Comparison of ENCODE assay signal across 8 cellular contexts in the genomic region with DNA sequence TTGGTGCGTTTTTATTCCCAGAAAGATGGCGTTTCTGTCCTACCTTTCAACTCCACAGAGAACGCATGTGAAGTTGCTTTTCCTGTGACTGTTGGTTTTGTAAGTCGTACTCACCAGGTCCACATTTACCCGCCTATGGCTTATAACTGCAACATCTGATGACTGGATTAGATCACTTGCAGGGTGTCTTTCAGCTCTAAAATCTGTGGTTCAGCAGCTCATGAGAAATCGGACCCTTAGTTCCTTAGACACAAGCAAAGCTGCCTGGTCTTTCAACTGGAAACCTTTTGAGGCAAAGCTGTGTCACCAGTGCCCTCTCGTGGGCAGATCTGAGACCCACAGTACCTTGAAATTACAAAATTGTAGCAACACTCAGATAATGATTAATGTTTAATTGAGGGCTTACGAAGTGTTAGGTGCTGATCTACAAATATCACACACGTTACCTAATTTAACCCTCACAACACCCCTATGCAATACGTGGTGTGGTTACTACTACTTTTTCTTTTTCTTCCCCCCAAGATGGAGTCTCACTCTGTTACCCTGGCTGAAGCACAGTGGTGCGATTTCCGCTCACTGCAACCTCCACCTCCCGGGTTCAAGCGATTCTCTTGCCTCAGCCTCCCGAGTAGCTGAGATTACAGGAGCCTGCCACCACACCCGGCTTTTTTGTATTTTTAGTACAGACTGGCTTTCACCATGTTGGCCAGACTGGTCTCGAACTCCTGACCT.
DNase-seq lines count a peak whose midpoint lies in the region; FAIRE-seq and TF ChIP-seq lines count a peak whose summit lies in the region.

No MANE protein-coding gene starts in this region.

- H3K4me3 ChIP-seq in AG04449 (ENCODE audit: low read depth, low read length): no peak overlapping the region

- CTCF ChIA-PET in AG04449 (lab: Yijun Ruan, JAX): interaction anchor here (0.6 to 6.0 kb wide), 32 partner anchors 8 to 698 kb away, joined by 3 to 44 read pairs (median 4); no protein-coding TSS in a partner anchor

- peak; percentile 84 for FAIRE-seq in GM18507 (lab: Jason Lieb, UNC)

- H3K27ac ChIP-seq in caudate nucleus (ENCODE audit: low read depth, low read length): no peak overlapping the region

- DNase-seq in AG04449 (ENCODE audit: low read depth, low spot score): no peak
- DNase-seq in GM18507 (ENCODE audit: extremely low spot score, insufficient read length, low read depth): peak; percentile 49
- DNase-seq in NCI-H2107 (lab: John Stamatoyannopoulos, UW): peak; percentile 21
- DNase-seq in activated CD4-positive, CD25-positive, alpha-beta regulatory T cell treated with anti-CD3 and anti-CD28 coated beads, Interleukin-2, amount 50 U/mL, for 16 hours (ENCODE audit: low read depth, low spot score): peak; percentile 31
- peak in 32 of 61 donors; percentile 3 to 53 (median 19) for DNase-seq in caudate nucleus (lab: John Stamatoyannopoulos, UW)
- DNase-seq in left kidney (ENCODE audit: low read depth, low spot score): peak; percentile 80
- peak; percentile 39 to 56 (median 49) for DNase-seq in stimulated activated CD4-positive, alpha-beta T cell treated with anti-CD3 and anti-CD28 coated beads, TNF-alpha, amount 100 ng/mL, for 4 hours (ENCODE audit: low read depth in 3 of 3)
- no peak for DNase-seq in T1000 (lab: John Stamatoyannopoulos, UW)

- peak; percentile 72 for TF ChIP-seq CTCF in AG04449 (IDR thresholded peaks at IDR 0.05; ENCODE audit: insufficient read depth, low read length, missing control alignments)

- POLR2A ChIA-PET in AG04449 (lab: Yijun Ruan, JAX): no interaction called here

Comparison
In these comparisons a context has a peak if more than half of its experiments do, and no peak if none do; other contexts are left out.
1. DNase-seq: peak in GM18507 (single experiment), NCI-H2107 (single experiment), activated CD4-positive, CD25-positive, alpha-beta regulatory T cell treated with anti-CD3 and anti-CD28 coated beads, Interleukin-2, amount 50 U/mL, for 16 hours (single experiment), caudate nucleus (32 of 61), left kidney (single experiment) and stimulated activated CD4-positive, alpha-beta T cell treated with anti-CD3 and anti-CD28 coated beads, TNF-alpha, amount 100 ng/mL, for 4 hours (3 of 3); none in AG04449 (single experiment) and T1000 (single experiment).